28 cellular contexts compared by ENCODE assay signal in genomic region chr5:1229822-1230221, GRCh38. TPM values are rescaled to one million over a fixed set of nuclear protein-coding genes. Genes with fewer than 3 reads are reported as not detected.
DNase-seq lines count a peak whose midpoint lies in the region; ATAC-seq, FAIRE-seq and TF ChIP-seq lines count a peak whose summit lies in the region.
"Had no signal": no experiment of that assay in that cellular context is flagged by ENCODE, and none has a peak within 500 bp of the region (broad histone marks: within the 10 kb centered on the region; RNA-seq: fewer than 3 reads in every experiment).

No MANE protein-coding gene starts in this region.

- H2BK5ac ChIP-seq in H1 (ENCODE audit: low read depth, low read length) (no peak overlapping the region), neuronal stem cell (ENCODE audit: low read length) (no peak overlapping the region)

- H4K5ac ChIP-seq in H1 (ENCODE audit: insufficient read length, low read depth, low read length): no peak overlapping the region

- TF ChIP-seq CTCF in GM23338 (conservative IDR thresholded peaks at IDR 0.05; ENCODE audit: low read depth in 2 of 2): no peak
- TF ChIP-seq CTCF in H1 (IDR thresholded peaks at IDR 0.05; ENCODE audit: control extremely low read depth in 1 of 3, insufficient read depth in 1 of 3, low read depth in 1 of 3, low read length in 3 of 3): no peak

- peaks cover 2 to 8% (median 5%) of the 10 kb centered on the region in 11 experiments; a peak in 20 of 22 replicates for H3K9me3 ChIP-seq in BLaER1 treated with 17β-estradiol and CSF1 and Interleukin-3, amounts not matched to agents 10 nM and 100 nM (replicated peaks in 1 of 11)
- H3K9me3 ChIP-seq in H1 (ENCODE audit: insufficient read depth in 2 of 2, low read depth in 1 of 2, low read length in 1 of 2) (peaks cover 0 to under 1% of the 10 kb centered on the region in 2 experiments; a peak in 1 of 4 replicates), neuronal stem cell (replicated peaks in 1 of 2; ENCODE audit: control insufficient read depth in 2 of 2, insufficient read depth in 1 of 2, low read depth in 1 of 2, low read length in 2 of 2) (peaks cover 0 to under 1% of the 10 kb centered on the region in 2 donors)
- H3K9me3 ChIP-seq: HAP-1, SJCRH30 had no signal

- H2AFZ ChIP-seq in GM23338 (no peak overlapping the region), H1 (ENCODE audit: low read length) (no peak overlapping the region), neuronal stem cell (ENCODE audit: low read length) (no peak overlapping the region)
- H2AFZ ChIP-seq: PC-9 had no signal

- H2BK12ac ChIP-seq in H1 (ENCODE audit: low read depth, low read length) (no peak overlapping the region), neuronal stem cell (ENCODE audit: low read length) (no peak overlapping the region)

- H3K9me3 Mint-ChIP-seq in GM23338: no peaks in the 10 kb centered on the region; the same call in 2 of the 3 replicates
- H3K9me3 Mint-ChIP-seq: IgD-negative memory B cell had no signal

- H3K27ac Mint-ChIP-seq in GM23338: no peak overlapping the region
- H3K27ac Mint-ChIP-seq: CD14-positive monocyte, IgD-negative memory B cell had no signal

- peaks cover 7 to 43% (median 29%) of the 10 kb centered on the region in 10 experiments; a peak in 18 of 20 replicates for H3K4me1 ChIP-seq in BLaER1 treated with 17β-estradiol and CSF1 and Interleukin-3, amounts not matched to agents 10 nM and 100 nM
- H3K4me1 ChIP-seq in GM23338 (ENCODE audit: insufficient read depth) (no peaks in the 10 kb centered on the region), H1 (replicated peaks in 1 of 4; ENCODE audit: control insufficient read depth in 3 of 4, insufficient read depth in 4 of 4, low read length in 3 of 4) (peaks cover 0 to 5% (median 1%) of the 10 kb centered on the region in 4 experiments; a peak in 3 of 7 replicates), neuronal stem cell (ENCODE audit: control insufficient read depth in 2 of 2, insufficient read depth in 1 of 2, low read depth in 1 of 2, low read length in 2 of 2) (peaks cover 0 to 3% of the 10 kb centered on the region in 2 donors)
- H3K4me1 ChIP-seq: HAP-1 had no signal

- H3K4me3 Mint-ChIP-seq in GM23338: no peak overlapping the region

- H3K27me3 ChIP-seq in BLaER1 treated with 17β-estradiol and CSF1 and Interleukin-3, amounts not matched to agents 10 nM and 100 nM: peaks cover 0 to 7% (median 0%) of the 10 kb centered on the region in 11 experiments; a peak in 3 of 22 replicates
- H3K27me3 ChIP-seq in GM23338 (ENCODE audit: insufficient read depth): no peaks in the 10 kb centered on the region
- H3K27me3 ChIP-seq in H1 (replicated peaks in 1 of 4; ENCODE audit: control insufficient read depth in 3 of 4, extremely low read depth in 1 of 4, insufficient read depth in 3 of 4, low read length in 3 of 4): no peaks in the 10 kb centered on the region; a peak in 1 of 7 replicates
- H3K27me3 ChIP-seq in neuronal stem cell (ENCODE audit: control insufficient read depth in 3 of 3, insufficient read depth in 3 of 3, low read depth in 1 of 3, low read length in 3 of 3): peaks cover 0 to 29% (median 0%) of the 10 kb centered on the region in 3 experiments
- H3K27me3 ChIP-seq: SJCRH30 had no signal

- H3K14ac ChIP-seq in H1 (ENCODE audit: insufficient read length) (no peak overlapping the region), neuronal stem cell (ENCODE audit: low read length) (peak overlapping the region; percentile 82)

- H3K4me3 ChIP-seq in BLaER1 treated with 17β-estradiol and CSF1 and Interleukin-3, amounts not matched to agents 10 nM and 100 nM: no peak overlapping the region
- H3K4me3 ChIP-seq in GM23338 (no peak overlapping the region), H1 (ENCODE audit: extremely low read depth in 1 of 4, insufficient read depth in 2 of 4, low read depth in 3 of 4, low read length in 4 of 4) (no peak overlapping the region), neuronal stem cell (ENCODE audit: low read length in 2 of 2) (no peak overlapping the region)
- H3K4me3 ChIP-seq: HAP-1, PC-9, SJCRH30 had no signal

- no peak for TF ChIP-seq EP300 in H1 (IDR thresholded peaks at IDR 0.05; ENCODE audit: borderline replicate concordance in 1 of 2, low read depth in 2 of 2, low read length in 2 of 2)

- no peaks in the 10 kb centered on the region for H3K23me2 ChIP-seq in H1 (ENCODE audit: low read depth, low read length)

- peak overlapping the region in 6 of 11 experiments; percentile 46 to 91 (median 74); a peak in 9 of 22 replicates for H3K4me2 ChIP-seq in BLaER1 treated with 17β-estradiol and CSF1 and Interleukin-3, amounts not matched to agents 10 nM and 100 nM
- H3K4me2 ChIP-seq in GM23338 (no peak overlapping the region), H1 (ENCODE audit: insufficient read depth in 1 of 2, low read depth in 2 of 2, low read length in 2 of 2) (no peak overlapping the region), neuronal stem cell (ENCODE audit: insufficient read depth, low read length, poor library complexity, severe bottlenecking) (peak overlapping the region; percentile 25)
- H3K4me2 ChIP-seq: KMS-11, PC-9 had no signal

- no peak for DNase-seq in GM23338 (ENCODE audit: low spot score)
- no peak for DNase-seq in H1 (ENCODE audit: low read depth in 1 of 2, low spot score in 2 of 2)
- no peak for DNase-seq in neuronal stem cell (ENCODE audit: low spot score)
- DNase-seq in NCI-H748 treated with DMSO at 0.1 percent for 48 hours (lab: John Stamatoyannopoulos, UW): no peak
- DNase-seq in hypothalamus (lab: John Stamatoyannopoulos, UW): no peak
- DNase-seq: CD8-positive, alpha-beta memory T cell; DMS 273 treated with DMSO at 0.1 percent for 48 hours; DMS79; NCI-H1048; NCI-H1694; NCI-H2029 treated with DMSO at 0.1 percent for 48 hours; NCI-H446; NCI-H524 treated with DMSO at 0.1 percent for 48 hours; NCI-H82; NK-92 treated with Interleukin-12 subunit alpha and Interleukin-12 subunit beta, amount 100 ng/mL, for 24 hours; PC-9; SJCRH30 had no signal

- H3K9ac ChIP-seq in BLaER1 treated with 17β-estradiol and CSF1 and Interleukin-3, amounts not matched to agents 10 nM and 100 nM: no peak overlapping the region
- H3K9ac ChIP-seq in H1 (replicated peaks in 1 of 4; ENCODE audit: extremely low read depth in 1 of 4, low read depth in 3 of 4, low read length in 3 of 4) (no peak overlapping the region), neuronal stem cell (ENCODE audit: low read depth, low read length, poor library complexity) (peak overlapping the region; percentile 60)
- H3K9ac ChIP-seq: KMS-11 had no signal

- no peaks in the 10 kb centered on the region for H3K36me3 ChIP-seq in BLaER1 treated with 17β-estradiol and CSF1 and Interleukin-3, amounts not matched to agents 10 nM and 100 nM
- H3K36me3 ChIP-seq in GM23338 (ENCODE audit: insufficient read depth): no peaks in the 10 kb centered on the region
- H3K36me3 ChIP-seq in H1 (ENCODE audit: control insufficient read depth in 2 of 4, insufficient read depth in 4 of 4, low read length in 3 of 4): no peaks in the 10 kb centered on the region
- H3K36me3 ChIP-seq in neuronal stem cell (replicated peaks in 1 of 2; ENCODE audit: control insufficient read depth in 2 of 2, insufficient read depth in 2 of 2, low read length in 2 of 2): no peaks in the 10 kb centered on the region
- H3K36me3 ChIP-seq: HAP-1, SJCRH30 had no signal

- FAIRE-seq in H1 (lab: Jason Lieb, UNC): no peak
- FAIRE-seq: GM12892 had no signal

- CTCF ChIA-PET in H1 (lab: Charles Lee; ENCODE audit: partially characterized antibody): interaction anchor here (0.7 to 1.8 kb wide), 5 partner anchors 10 to 55 kb away, joined by 4 to 8 read pairs (median 5); no protein-coding TSS in a partner anchor

- H3K23ac ChIP-seq in H1 (ENCODE audit: insufficient read length) (no peak overlapping the region), neuronal stem cell (ENCODE audit: low read depth, low read length, poor library complexity) (no peak overlapping the region)

- ATAC-seq in GM23338: peak; percentile 52
- no peak for ATAC-seq in GM21360 (IDR thresholded peaks at IDR 0.05; ENCODE audit: unreplicated experiment)
- ATAC-seq: Right ventricle myocardium inferior, SK-N-SH treated with all-trans-retinoic acid at 6 μM for 48 hours had no signal

- peaks cover 20% of the 10 kb centered on the region for H3K4me1 Mint-ChIP-seq in GM23338
- H3K4me1 Mint-ChIP-seq: CD14-positive monocyte, IgD-negative memory B cell had no signal

- H2AK5ac ChIP-seq in H1 (ENCODE audit: low read depth, low read length) (no peak overlapping the region), neuronal stem cell (ENCODE audit: low read depth, low read length) (peak overlapping the region; percentile 56)

- no peaks in the 10 kb centered on the region for H3K9me2 ChIP-seq in GM23338 (ENCODE audit: insufficient read depth)

- H3K27ac ChIP-seq in BLaER1 treated with 17β-estradiol and CSF1 and Interleukin-3, amounts not matched to agents 10 nM and 100 nM: no peak overlapping the region
- no peak overlapping the region for H3K27ac ChIP-seq in GM23338 (ENCODE audit: low read depth)
- no peak overlapping the region for H3K27ac ChIP-seq in H1 (ENCODE audit: low read depth, low read length)
- H3K27ac ChIP-seq in neuronal stem cell (replicated peaks; ENCODE audit: low read length): no peak overlapping the region
- H3K27ac ChIP-seq: KMS-11, PC-9, SJCRH30 had no signal

- H3K56ac ChIP-seq in H1 (replicated peaks; ENCODE audit: insufficient read length, low read depth, low read length): no peak overlapping the region

- H3K4ac ChIP-seq in H1 (replicated peaks; ENCODE audit: insufficient read length, low read depth, low read length): no peak overlapping the region
- no peak overlapping the region for H3K4ac ChIP-seq in neuronal stem cell (ENCODE audit: low read length)

- peaks cover 9% of the 10 kb centered on the region for H3K27me3 Mint-ChIP-seq in GM23338 (ENCODE audit: insufficient read depth, low read depth, poor library complexity)

- H3F3A ChIP-seq in GM23338 (replicated peaks; ENCODE audit: low read depth): no peaks in the 10 kb centered on the region

- no peaks in the 10 kb centered on the region for H3K36me3 Mint-ChIP-seq in GM23338 (ENCODE audit: low read depth)
- H3K36me3 Mint-ChIP-seq: CD14-positive monocyte; CD8-positive, alpha-beta memory T cell; IgD-negative memory B cell had no signal

- POLR2A ChIA-PET in H1 (lab: Charles Lee; ENCODE audit: partially characterized antibody): interaction anchor here (0.6 to 1.3 kb wide), 2 partner anchors 56 to 196 kb away, joined by 3 read pairs; no protein-coding TSS in a partner anchor

- H3K18ac ChIP-seq in H1 (ENCODE audit: extremely low read depth, low read length): peak overlapping the region; percentile 19
- H3K18ac ChIP-seq in neuronal stem cell (ENCODE audit: low read length): peak overlapping the region; percentile 48

- no CpG with 5 or more reads among the region's 7 CpGs for WGBS in H1 (ENCODE audit: extremely low coverage in 1 of 2, insufficient coverage in 1 of 2, insufficient read length in 1 of 2, insufficient replicate concordance in 2 of 2, low coverage in 1 of 2, low lambda C conversion rate in 2 of 2, missing lambda C conversion rate in 1 of 2), 2 experiments
- WGBS in neuronal stem cell (ENCODE audit: extremely low coverage in 2 of 2, insufficient read length in 2 of 2, insufficient replicate concordance in 1 of 2), 2 donors: no CpG with 5 or more reads among the region's 7 CpGs

- no peaks in the 10 kb centered on the region for H3K79me1 ChIP-seq in H1 (ENCODE audit: low read depth, low read length)
- no peaks in the 10 kb centered on the region for H3K79me1 ChIP-seq in neuronal stem cell (ENCODE audit: low read depth, low read length)

- H4K91ac ChIP-seq in H1 (replicated peaks; ENCODE audit: insufficient read length, low read length): no peak overlapping the region
- no peak overlapping the region for H4K91ac ChIP-seq in neuronal stem cell (ENCODE audit: low read depth, low read length, poor library complexity)

- H2BK15ac ChIP-seq in H1 (ENCODE audit: low read length) (no peak overlapping the region), neuronal stem cell (ENCODE audit: low read length) (no peak overlapping the region)

- no peak for TF ChIP-seq POLR2A in H1 (IDR thresholded peaks at IDR 0.05; ENCODE audit: control extremely low read depth in 1 of 2, low read depth in 2 of 2, low read length in 2 of 2)

- peaks cover 0 to 14% (median 4%) of the 10 kb centered on the region in 11 experiments; a peak in 6 of 22 replicates for H4K20me1 ChIP-seq in BLaER1 treated with 17β-estradiol and CSF1 and Interleukin-3, amounts not matched to agents 10 nM and 100 nM
- no peaks in the 10 kb centered on the region for H4K20me1 ChIP-seq in GM23338 (replicated peaks; ENCODE audit: insufficient read depth)
- H4K20me1 ChIP-seq in H1 (replicated peaks in 1 of 2; ENCODE audit: control insufficient read depth in 1 of 2, insufficient read depth in 2 of 2, low read length in 2 of 2): peaks cover 0 to 2% of the 10 kb centered on the region in 2 experiments

- TF ChIP-seq RAD21 in H1 (IDR thresholded peaks at IDR 0.05 in 1 of 2, conservative IDR thresholded peaks at IDR 0.05 in 1 of 2; ENCODE audit: low read depth in 2 of 2, low read length in 2 of 2): no peak

- H3K79me2 ChIP-seq in GM23338 (replicated peaks; ENCODE audit: insufficient read depth): no peaks in the 10 kb centered on the region
- no peaks in the 10 kb centered on the region for H3K79me2 ChIP-seq in H1 (ENCODE audit: control insufficient read depth in 1 of 2, insufficient read depth in 2 of 2, low read length in 2 of 2)

- H2BK20ac ChIP-seq in H1 (ENCODE audit: low read length): no peak overlapping the region

- no peak overlapping the region for H2BK120ac ChIP-seq in H1 (replicated peaks; ENCODE audit: low read depth, low read length)
- peak overlapping the region; percentile 81 for H2BK120ac ChIP-seq in neuronal stem cell (ENCODE audit: low read depth, low read length)

- H4K8ac ChIP-seq in H1 (ENCODE audit: extremely low read depth, insufficient read depth, low read length) (no peak overlapping the region), neuronal stem cell (ENCODE audit: low read depth, low read length) (peak overlapping the region; percentile 48)

RNA-seq across cellular contexts. Expression of gene SLC6A18, which starts 4.6 kb away (rescaled TPM):
- not detected in 2 replicates for total RNA-seq in GM23338 (2014; rRNA removed; shearing (Covaris generic))
- polyA plus RNA-seq in GM23338 (2016; fragmentation: Nextera tagmentation; extraction: Ambion mirVana) (not detected in 2 replicates), H1 (2011; rRNA removed) (0.03 TPM in 1 of 2 replicates, not detected in the other)
- total RNA-seq in H1 (2021; fragmentation: NEBNext Ultra II Directional; extraction: Animal tissue kit (Norgen Biotek cat#: 25700)): not detected in 2 replicates
- not detected for polyA plus RNA-seq in H1 (2011; cell fraction: cytosol; rRNA removed)
- polyA plus RNA-seq in H1 (2011; cell fraction: nucleus; rRNA removed): not detected
- polyA plus RNA-seq in H1 (2012, experiment 1 of 2): not detected in 4 replicates
- not detected for polyA plus RNA-seq in H1 (2012, experiment 2 of 2)
- polyA plus RNA-seq in H1 (2013, experiment 1 of 2): not detected
- not detected for polyA plus RNA-seq in H1 (2013, experiment 2 of 2)
- not detected in 2 replicates for polyA minus RNA-seq in H1 (2011; rRNA and poly(A)+ RNA removed)
- not detected for polyA minus RNA-seq in H1 (2011; cell fraction: cytosol; rRNA and poly(A)+ RNA removed)
- not detected for polyA minus RNA-seq in H1 (2011; cell fraction: nucleus; rRNA and poly(A)+ RNA removed)
- polyA plus RNA-seq in neuronal stem cell (2013, experiment 1 of 2): not detected
- not detected for polyA plus RNA-seq in neuronal stem cell (2013, experiment 2 of 2)
- total RNA-seq: A673; CD8-positive, alpha-beta memory T cell; PC-9; Right ventricle myocardium inferior; RPMI7951; SJCRH30 had no signal
- polyA plus RNA-seq: CD14-positive monocyte; CD8-positive, alpha-beta memory T cell; IgD-negative memory B cell had no signal

RNA-seq across cellular contexts. Expression of gene SLC6A19, which starts 28.4 kb away (rescaled TPM):
- total RNA-seq in GM23338 (2014; rRNA removed; shearing (Covaris generic)): not detected in 2 replicates
- not detected in 2 replicates for polyA plus RNA-seq in GM23338 (2016; fragmentation: Nextera tagmentation; extraction: Ambion mirVana)
- total RNA-seq in H1 (2021; fragmentation: NEBNext Ultra II Directional; extraction: Animal tissue kit (Norgen Biotek cat#: 25700)): not detected in 2 replicates
- polyA plus RNA-seq in H1 (2011; rRNA removed): 0.02 and 0.03 TPM in 2 replicates
- 0.03 TPM for polyA plus RNA-seq in H1 (2011; cell fraction: cytosol; rRNA removed)
- polyA plus RNA-seq in H1 (2011; cell fraction: nucleus; rRNA removed): 0.06 TPM
- 0.05 TPM in 1 of 4 replicates, not detected in the others for polyA plus RNA-seq in H1 (2012, experiment 1 of 2)
- polyA plus RNA-seq in H1 (2012, experiment 2 of 2): 0.03 TPM
- not detected for polyA plus RNA-seq in H1 (2013, experiment 1 of 2)
- polyA plus RNA-seq in H1 (2013, experiment 2 of 2): 0.02 TPM
- 0.22 TPM in 1 of 2 replicates, not detected in the other for polyA minus RNA-seq in H1 (2011; rRNA and poly(A)+ RNA removed)
- polyA minus RNA-seq in H1 (2011; cell fraction: cytosol; rRNA and poly(A)+ RNA removed): not detected
- not detected for polyA minus RNA-seq in H1 (2011; cell fraction: nucleus; rRNA and poly(A)+ RNA removed)
- not detected for polyA plus RNA-seq in neuronal stem cell (2013, experiment 1 of 2)
- polyA plus RNA-seq in neuronal stem cell (2013, experiment 2 of 2): not detected
- total RNA-seq: A673; CD8-positive, alpha-beta memory T cell; PC-9; Right ventricle myocardium inferior; RPMI7951; SJCRH30 had no signal
- polyA plus RNA-seq: CD14-positive monocyte; CD8-positive, alpha-beta memory T cell; IgD-negative memory B cell had no signal

Comparison
In these comparisons a context has a peak if more than half of its experiments do, and no peak if none do; other contexts are left out.
1. H3K4me2 ChIP-seq: peak in BLaER1 treated with 17β-estradiol and CSF1 and Interleukin-3, amounts not matched to agents 10 nM and 100 nM (6 of 11) and neuronal stem cell (single experiment); none in GM23338 (single experiment) and H1 (0 of 2).